9 cellular contexts compared by ENCODE assay signal in the genomic region with DNA sequence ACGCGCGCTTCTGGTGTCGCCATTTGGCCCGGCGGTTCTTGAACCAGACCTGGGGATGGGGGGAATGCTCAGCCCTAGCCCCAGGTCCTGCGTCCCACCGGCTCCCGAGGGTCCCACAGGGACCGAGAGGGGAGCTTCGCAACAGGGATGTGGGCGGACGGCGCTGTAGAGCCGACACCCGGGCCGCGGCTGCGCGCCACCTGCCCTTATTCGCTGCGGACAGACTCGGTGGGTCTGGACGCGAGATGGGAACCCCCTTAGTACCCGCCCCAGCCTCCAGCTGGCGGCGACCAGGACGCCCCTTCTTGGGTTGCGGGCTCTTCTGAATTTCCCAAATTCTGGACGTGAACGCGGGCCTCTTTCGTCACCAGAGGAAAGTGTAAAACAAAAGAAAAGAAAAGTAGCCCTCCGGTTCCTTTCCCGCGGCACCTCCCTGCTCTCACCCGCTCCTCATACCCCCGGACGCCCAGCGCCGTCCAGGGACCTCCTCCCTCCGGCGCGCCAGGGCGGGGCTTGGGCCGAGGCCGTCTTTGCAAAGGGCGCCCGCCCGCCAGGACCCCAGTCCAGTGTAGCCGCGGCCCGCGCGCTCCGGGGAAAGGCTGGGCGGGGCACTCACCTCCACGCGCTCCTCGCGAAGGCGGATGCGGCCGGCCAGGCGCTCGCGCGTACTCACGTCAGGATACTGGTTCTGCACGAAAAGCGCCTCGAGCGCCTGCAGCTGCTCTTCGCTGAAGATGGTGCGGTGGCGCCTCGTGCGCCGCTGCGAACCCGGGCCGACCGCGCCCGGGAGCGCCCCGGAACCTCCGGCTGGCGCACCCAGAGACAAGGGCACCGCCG. TPM values are rescaled to one million over a fixed set of nuclear protein-coding genes. Genes with fewer than 3 reads are reported as not detected.
A peak's percentile ranks its signal among the peaks of the same experiment; 100 is the strongest.
DNase-seq lines count a peak whose midpoint lies in the region; ATAC-seq and TF ChIP-seq lines count a peak whose summit lies in the region.
"Had no signal": no experiment of that assay in that cellular context is flagged by ENCODE, and none has a peak within 500 bp of the region (broad histone marks: within the 10 kb centered on the region; RNA-seq: fewer than 3 reads in every experiment).

No MANE protein-coding gene starts in this region.

- H3K4me3 Mint-ChIP-seq in central memory CD8-positive, alpha-beta T cell: peak overlapping the region; percentile 28

- ATAC-seq in central memory CD8-positive, alpha-beta T cell (replicated peaks; ENCODE audit: extremely low read depth, poor library complexity, severe bottlenecking): peak; percentile 13
- ATAC-seq in psoas muscle (no peak), GM19397 (IDR thresholded peaks at IDR 0.05; ENCODE audit: unreplicated experiment) (no peak)

- no peaks in the 10 kb centered on the region for H3K9me3 Mint-ChIP-seq in central memory CD8-positive, alpha-beta T cell

- no peaks in the 10 kb centered on the region for H3K9me3 ChIP-seq in psoas muscle

- DNase-seq in COLO668 (lab: John Stamatoyannopoulos, UW; ENCODE audit: unreplicated experiment) (peak; percentile 59), NCI-H2227 (lab: John Stamatoyannopoulos, UW; ENCODE audit: unreplicated experiment) (peak; percentile 60), psoas muscle (no peak), SIG-M5 (lab: John Stamatoyannopoulos, UW) (no peak), nucleus accumbens (lab: John Stamatoyannopoulos, UW) (no peak), Kasumi-1 (lab: John Stamatoyannopoulos, UW) (no peak)
- DNase-seq in central memory CD8-positive, alpha-beta T cell (ENCODE audit: low spot score in 2 of 2): no peak
- DNase-seq: foreskin melanocyte had no signal

- H3K27ac Mint-ChIP-seq in central memory CD8-positive, alpha-beta T cell (ENCODE audit: low read depth): no peak overlapping the region

- no peaks in the 10 kb centered on the region for H3K36me3 ChIP-seq in psoas muscle (ENCODE audit: insufficient read depth in 1 of 2, low read depth in 1 of 2)

- WGBS in psoas muscle, 3 donors: 1 to 2% (median 1%) methylated on average over 51 to 92 of the region's 92 CpGs

- TF ChIP-seq CTCF in psoas muscle (IDR thresholded peaks at IDR 0.05): no peak

- intact Hi-C loops in psoas muscle (cut with DNase I): no loop called here

- peaks cover 5% of the 10 kb centered on the region for H3K36me3 Mint-ChIP-seq in central memory CD8-positive, alpha-beta T cell (ENCODE audit: insufficient read depth)

- H3K27me3 ChIP-seq in psoas muscle (ENCODE audit: insufficient read depth in 3 of 3, low read length in 2 of 3): peaks cover 0 to 62% (median 31%) of the 10 kb centered on the region in 3 donors

- H3K4me3 ChIP-seq in psoas muscle: peak overlapping the region; percentile 57

- peaks cover 12% of the 10 kb centered on the region for H3K4me1 Mint-ChIP-seq in central memory CD8-positive, alpha-beta T cell

- H3K27me3 Mint-ChIP-seq in central memory CD8-positive, alpha-beta T cell: peaks cover 37% of the 10 kb centered on the region

- H3K27ac ChIP-seq in psoas muscle: no peak overlapping the region

- peaks cover 6% of the 10 kb centered on the region for H3K4me1 ChIP-seq in psoas muscle

RNA-seq across cellular contexts. Expression of a gene that starts 0.8 kb away (rescaled TPM):
- total RNA-seq in psoas muscle: not detected
- not detected for polyA plus RNA-seq in psoas muscle

RNA-seq across cellular contexts. Expression of a gene that starts 4.8 kb away (rescaled TPM):
- total RNA-seq in psoas muscle: 10 to 100 TPM in 3 of 4 donors, 1 to 10 TPM in 1; 7.9 to 14.0 (median 10.9) TPM
- 10 to 100 TPM in 2 of 3 donors, 1 to 10 TPM in 1; 9.3 to 13.6 (median 12.6) TPM for polyA plus RNA-seq in psoas muscle

RNA-seq across cellular contexts. Expression of a gene that starts 18.2 kb away (rescaled TPM):
- total RNA-seq in psoas muscle: under 1 TPM in 1 of 4 donors, not detected in 3; 0.32 TPM
- under 1 TPM; 0.14 to 0.32 (median 0.23) TPM for polyA plus RNA-seq in psoas muscle

RNA-seq across cellular contexts. Expression of a gene that starts 27.1 kb away (rescaled TPM):
- total RNA-seq in psoas muscle: 10 to 100 TPM; 13.1 to 27.6 (median 25.9) TPM
- 10 to 100 TPM; 13.2 to 24.5 (median 15.0) TPM for polyA plus RNA-seq in psoas muscle

RNA-seq across cellular contexts. Expression of a gene that starts 29.3 kb away (rescaled TPM):
- total RNA-seq in psoas muscle: 10 to 100 TPM in 2 of 4 donors, 1 to 10 TPM in 2; 7.3 to 23.1 (median 13.0) TPM
- polyA plus RNA-seq in psoas muscle: 10 to 100 TPM in 2 of 3 donors, 1 to 10 TPM in 1; 7.5 to 20.1 (median 10.8) TPM

Comparison
In these comparisons a context has a peak if more than half of its experiments do, and no peak if none do; other contexts are left out.
1. DNase-seq: peak in COLO668 (single experiment) and NCI-H2227 (single experiment); none in central memory CD8-positive, alpha-beta T cell (0 of 2), psoas muscle (0 of 2), SIG-M5 (single experiment), nucleus accumbens (0 of 56) and Kasumi-1 (0 of 2).